Comparison of ENCODE assay signal across 13 cellular contexts in the genomic region with DNA sequence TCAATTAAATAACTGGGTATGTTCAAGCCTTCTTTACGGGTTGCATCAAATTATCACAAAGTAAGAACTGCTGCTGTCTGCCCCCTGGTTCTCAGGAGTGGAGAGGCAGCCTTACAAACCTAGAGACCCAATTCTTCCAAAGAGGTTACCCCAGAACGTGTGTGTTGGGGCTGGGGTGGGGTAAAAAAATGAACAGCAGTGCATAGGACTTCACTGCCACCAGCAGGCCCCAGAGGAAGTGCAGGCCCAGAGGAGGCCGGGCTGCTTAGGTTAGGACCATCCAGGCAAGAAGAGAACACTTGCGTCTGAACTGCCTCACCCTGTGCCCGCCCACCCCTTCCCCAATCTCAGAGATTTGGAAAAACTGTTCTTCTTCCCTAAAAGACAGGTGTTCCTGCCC. TPM values are rescaled to one million over a fixed set of nuclear protein-coding genes. Genes with fewer than 3 reads are reported as not detected.
A peak's percentile ranks its signal among the peaks of the same experiment; 100 is the strongest.
DNase-seq lines count a peak whose midpoint lies in the region; ATAC-seq and TF ChIP-seq lines count a peak whose summit lies in the region.
"Had no signal": no experiment of that assay in that cellular context is flagged by ENCODE, and none has a peak within 500 bp of the region (broad histone marks: within the 10 kb centered on the region; RNA-seq: fewer than 3 reads in every experiment).

No MANE protein-coding gene starts in this region.

- peaks cover 92% of the 10 kb centered on the region for H3K27me3 ChIP-seq in hepatocyte

- no peak for ATAC-seq in left lobe of liver
- ATAC-seq: effector memory CD8-positive, alpha-beta T cell; Panc1 had no signal

- DNase-seq in GM20000 (ENCODE audit: low spot score) (peak; percentile 19), NCI-H748 treated with DMSO at 0.1 percent for 48 hours (lab: John Stamatoyannopoulos, UW) (peak; percentile 11), hepatocyte (ENCODE audit: low spot score) (peak; percentile 8), retina (peak; percentile 53), left lobe of liver (ENCODE audit: low spot score) (no peak), NCI-H345 (lab: John Stamatoyannopoulos, UW) (no peak), DMS79 treated with DMSO at 0.1 percent for 48 hours (lab: John Stamatoyannopoulos, UW) (no peak)
- DNase-seq: activated naive CD4-positive, alpha-beta T cell treated with anti-CD3 and anti-CD28 coated beads for 36 hours; CD4-positive, alpha-beta memory T cell; effector memory CD8-positive, alpha-beta T cell; NCI-H2171; stimulated activated CD4-positive, alpha-beta T cell treated with anti-CD3 and anti-CD28 coated beads, Interleukin-12 subunit alpha, Interleukin-12 subunit beta, amount 100 ng/mL, for 4 hours had no signal

- H3K36me3 ChIP-seq in hepatocyte (replicated peaks; ENCODE audit: insufficient read depth, low read depth): no peaks in the 10 kb centered on the region

- no peaks in the 10 kb centered on the region for H3K9me2 ChIP-seq in hepatocyte (replicated peaks; ENCODE audit: insufficient read depth)

- no peak overlapping the region for H3K4me2 ChIP-seq in hepatocyte

- TF ChIP-seq CTCF in GM20000 (IDR thresholded peaks at IDR 0.05; ENCODE audit: extremely low read depth, missing control alignments) (no peak), hepatocyte (IDR thresholded peaks at IDR 0.05; ENCODE audit: poor library complexity) (no peak)

- WGBS in hepatocyte (ENCODE audit: low lambda C conversion rate, missing lambda C conversion rate): 42% methylated on average over 5 of the region's 5 CpGs

- H3K4me3 ChIP-seq in hepatocyte: no peak overlapping the region

- peaks cover 5% of the 10 kb centered on the region for H3K4me1 ChIP-seq in hepatocyte (ENCODE audit: insufficient read depth)

- H4K20me1 ChIP-seq in hepatocyte (ENCODE audit: insufficient read depth, poor library complexity, severe bottlenecking): no peaks in the 10 kb centered on the region

- H3K9me3 ChIP-seq in hepatocyte (ENCODE audit: low read depth): no peaks in the 10 kb centered on the region

- H3K79me2 ChIP-seq in hepatocyte: no peaks in the 10 kb centered on the region

- H2AFZ ChIP-seq in hepatocyte: no peak overlapping the region

- no peak overlapping the region for H3K27ac ChIP-seq in hepatocyte

RNA-seq across cellular contexts. Expression of gene NWD2, which starts 1.5 kb away (rescaled TPM):
- total RNA-seq in hepatocyte: under 0.01 and 0.33 TPM in 2 replicates
- polyA plus RNA-seq in hepatocyte: not detected in 2 replicates
- not detected for total RNA-seq in left lobe of liver
- total RNA-seq: activated naive CD4-positive, alpha-beta T cell treated with anti-CD3 and anti-CD28 coated beads for 36 hours; CD4-positive, alpha-beta memory T cell had no signal
- polyA plus RNA-seq: CD4-positive, alpha-beta memory T cell had no signal

Comparison
In these comparisons a context has a peak if more than half of its experiments do, and no peak if none do; other contexts are left out.
1. DNase-seq: peak in GM20000 (single experiment), NCI-H748 treated with DMSO at 0.1 percent for 48 hours (single experiment), hepatocyte (single experiment) and retina (single experiment); none in left lobe of liver (single experiment), NCI-H345 (single experiment) and DMS79 treated with DMSO at 0.1 percent for 48 hours (single experiment).